ENCODE assay signal across 1 cellular context in genomic region chr4:2860391-2861348, GRCh38.
TF ChIP-seq lines count a peak whose summit lies in the region.

No MANE protein-coding gene starts in this region.

TF ChIP-seq in IMR-90, 13 proteins besides CTCF, POLR2A, EP300 and RAD21:
- TF ChIP-seq CEBPB (IDR thresholded peaks at IDR 0.05; ENCODE audit: low read depth, low read length) (no peak), CHD1 (IDR thresholded peaks at IDR 0.05; ENCODE audit: low read depth, low read length) (no peak), MAFK (IDR thresholded peaks at IDR 0.05; ENCODE audit: low read depth, low read length) (no peak), ELK1 (IDR thresholded peaks at IDR 0.05; ENCODE audit: borderline replicate concordance, low read depth, low read length) (no peak), NFE2L2 (IDR thresholded peaks at IDR 0.05; ENCODE audit: low read depth, low read length) (no peak), RFX5 (IDR thresholded peaks at IDR 0.05; ENCODE audit: low read depth, low read length) (no peak), SMC3 (IDR thresholded peaks at IDR 0.05; ENCODE audit: low read depth, low read length) (no peak), MAZ (IDR thresholded peaks at IDR 0.05; ENCODE audit: borderline replicate concordance, low read depth, low read length) (no peak)
